11 cellular contexts compared by ENCODE assay signal in genomic region chr22:20386972-20387371, GRCh38.
"Had no signal": no experiment of that assay in that cellular context is flagged by ENCODE, and none has a peak within 500 bp of the region (broad histone marks: within the 10 kb centered on the region; RNA-seq: fewer than 3 reads in every experiment).

No MANE protein-coding gene starts in this region.

- H3K9ac ChIP-seq: GM23248 had no signal

- H3K4me3 ChIP-seq: GM23248, GM23338, HAP-1 had no signal

- H3K9me3 ChIP-seq: HAP-1 had no signal

- DNase-seq: GM23248, GOT3, H7, H9, HCEC 1CT, HFFc6 had no signal

- H3K4me1 ChIP-seq: HAP-1 had no signal

- FAIRE-seq: H1, H54 had no signal

- H3K4me2 ChIP-seq: GM23338 had no signal

- ATAC-seq: GM23338, HCT116 had no signal

- H2AFZ ChIP-seq: GM23248, GM23338 had no signal

- H3K36me3 ChIP-seq: HAP-1 had no signal

- H3K27ac ChIP-seq: GM23248 had no signal
